Comparison of ENCODE assay signal across 9 cellular contexts in genomic region chr16:62225675-62226074, GRCh38.
A peak's percentile ranks its signal among the peaks of the same experiment; 100 is the strongest.
DNase-seq lines count a peak whose midpoint lies in the region; ATAC-seq, FAIRE-seq and TF ChIP-seq lines count a peak whose summit lies in the region.
"Had no signal": no experiment of that assay in that cellular context is flagged by ENCODE, and none has a peak within 500 bp of the region (broad histone marks: within the 10 kb centered on the region; RNA-seq: fewer than 3 reads in every experiment).

No MANE protein-coding gene starts in this region.

- H3K27ac Mint-ChIP-seq in activated T-cell treated with anti-CD3 and anti-CD28 coated beads, Interleukin-2, amount 50 U/mL, for 24 hours, result no peak overlapping the region

- peak overlapping the region; percentile 89 for H2AFZ ChIP-seq in keratinocyte (ENCODE audit: control insufficient read depth, low read length)

- H3K4me1 ChIP-seq in keratinocyte (ENCODE audit: control insufficient read depth, extremely low read depth, insufficient read depth, low read length) (peaks cover 6% of the 10 kb centered on the region), subcutaneous abdominal adipose tissue (ENCODE audit: control insufficient read depth in 5 of 5, insufficient read depth in 5 of 5, low read length in 5 of 5) (no peaks in the 10 kb centered on the region)

- peak; percentile 60 for ATAC-seq in HG03095 (IDR thresholded peaks at IDR 0.05; ENCODE audit: unreplicated experiment)

- no peaks in the 10 kb centered on the region for H3K9me1 ChIP-seq in keratinocyte (ENCODE audit: control insufficient read depth, extremely low read depth, insufficient read depth, low read length)

- H3K4me3 Mint-ChIP-seq in activated T-cell treated with anti-CD3 and anti-CD28 coated beads, Interleukin-2, amount 50 U/mL, for 24 hours, result no peak overlapping the region

- H3K4me3 ChIP-seq in keratinocyte (ENCODE audit: control insufficient read depth in 2 of 3, extremely low read depth in 1 of 3, insufficient read depth in 2 of 3, low read depth in 1 of 3, low read length in 3 of 3) (no peak overlapping the region), subcutaneous abdominal adipose tissue (ENCODE audit: low read depth in 1 of 5, low read length in 5 of 5) (peak overlapping the region in 4 of 5 donors; percentile 6 to 26 (median 22))

- no peaks in the 10 kb centered on the region for H3K36me3 Mint-ChIP-seq in activated T-cell treated with anti-CD3 and anti-CD28 coated beads, Interleukin-2, amount 50 U/mL, for 24 hours (ENCODE audit: low read depth)

- no peaks in the 10 kb centered on the region for H3K9me3 ChIP-seq in keratinocyte (ENCODE audit: control insufficient read depth, low read depth, low read length)
- H3K9me3 ChIP-seq in subcutaneous abdominal adipose tissue (ENCODE audit: control insufficient read depth in 5 of 5, low read length in 5 of 5), result no peaks in the 10 kb centered on the region

- H3K27me3 Mint-ChIP-seq in activated T-cell treated with anti-CD3 and anti-CD28 coated beads, Interleukin-2, amount 50 U/mL, for 24 hours, result no peaks in the 10 kb centered on the region

- peak overlapping the region; percentile 4 for H3K27ac ChIP-seq in keratinocyte (ENCODE audit: control insufficient read depth, insufficient read depth, low read length)
- H3K27ac ChIP-seq in subcutaneous abdominal adipose tissue (ENCODE audit: low read depth, low read length), result no peak overlapping the region

- H3K36me3 ChIP-seq in keratinocyte (ENCODE audit: control insufficient read depth in 2 of 2, extremely low read depth in 1 of 2, insufficient read depth in 2 of 2, low read length in 2 of 2), result no peaks in the 10 kb centered on the region
- no peaks in the 10 kb centered on the region for H3K36me3 ChIP-seq in subcutaneous abdominal adipose tissue (ENCODE audit: control insufficient read depth in 5 of 5, insufficient read depth in 5 of 5, low read length in 5 of 5)

- H3K9me3 Mint-ChIP-seq in activated T-cell treated with anti-CD3 and anti-CD28 coated beads, Interleukin-2, amount 50 U/mL, for 24 hours, result peaks cover 6% of the 10 kb centered on the region

- no peaks in the 10 kb centered on the region for H3K4me1 Mint-ChIP-seq in activated T-cell treated with anti-CD3 and anti-CD28 coated beads, Interleukin-2, amount 50 U/mL, for 24 hours (ENCODE audit: low read depth)

- no peaks in the 10 kb centered on the region for H4K20me1 ChIP-seq in keratinocyte (ENCODE audit: control insufficient read depth, extremely low read depth, insufficient read depth, low read length)

- FAIRE-seq in keratinocyte (lab: Jason Lieb, UNC), result peak; percentile 83
- FAIRE-seq: colon had no signal

- H3K4me2 ChIP-seq in keratinocyte (ENCODE audit: control insufficient read depth, extremely low read depth, insufficient read depth, low read depth, low read length), result peak overlapping the region; percentile 62

- H3K27me3 ChIP-seq in keratinocyte (ENCODE audit: control insufficient read depth, extremely low read depth, insufficient read depth, low read length) (no peaks in the 10 kb centered on the region), subcutaneous abdominal adipose tissue (ENCODE audit: control insufficient read depth in 5 of 5, insufficient read depth in 4 of 5, low read length in 5 of 5) (no peaks in the 10 kb centered on the region)

- peak; percentile 68 to 89 (median 80) for TF ChIP-seq CTCF in keratinocyte (optimal IDR thresholded peaks at IDR 0.05 in 1 of 3, IDR thresholded peaks at IDR 0.05 in 1 of 3, conservative IDR thresholded peaks at IDR 0.05 in 1 of 3; ENCODE audit: extremely low read depth in 1 of 3, insufficient read depth in 2 of 3, low read length in 3 of 3)

- no peaks in the 10 kb centered on the region for H3K79me2 ChIP-seq in keratinocyte (ENCODE audit: control insufficient read depth, insufficient read depth, low read length)

- DNase-seq in activated T-cell treated with anti-CD3 and anti-CD28 coated beads, Interleukin-2, amount 50 U/mL, for 48 hours, result peak; percentile 38 to 44
- no peak for DNase-seq in activated T-cell treated with anti-CD3 and anti-CD28 coated beads, Interleukin-2, amount 50 U/mL, for 24 hours
- peak; percentile 11 for DNase-seq in NCI-H524 treated with DMSO at 0.1 percent for 48 hours (lab: John Stamatoyannopoulos, UW)
- DNase-seq in amygdala (lab: John Stamatoyannopoulos, UW), result peak in 44 of 56 donors; percentile 2 to 82 (median 33)
- DNase-seq in keratinocyte (ENCODE audit: low read depth, low spot score), result peak; percentile 71
- no peak for DNase-seq in NCI-H510A treated with DMSO at 0.1 percent for 48 hours (lab: John Stamatoyannopoulos, UW)

- H3K9ac ChIP-seq in keratinocyte (ENCODE audit: control insufficient read depth, extremely low read depth, insufficient read depth, low read length), result no peak overlapping the region
- no peak overlapping the region for H3K9ac ChIP-seq in subcutaneous abdominal adipose tissue (ENCODE audit: low read length in 5 of 5)

- dilution Hi-C loops in keratinocyte (cut with MboI; ENCODE audit: extremely low pct_ligation_motif_present, low sequenced_read_pairs), result no loop called here

Comparison
In these comparisons a context has a peak if more than half of its experiments do, and no peak if none do; other contexts are left out.
1. DNase-seq: peak in activated T-cell treated with anti-CD3 and anti-CD28 coated beads, Interleukin-2, amount 50 U/mL, for 48 hours (2 of 2), NCI-H524 treated with DMSO at 0.1 percent for 48 hours (single experiment), amygdala (44 of 56) and keratinocyte (single experiment); none in activated T-cell treated with anti-CD3 and anti-CD28 coated beads, Interleukin-2, amount 50 U/mL, for 24 hours (single experiment) and NCI-H510A treated with DMSO at 0.1 percent for 48 hours (single experiment).
2. H3K4me3 ChIP-seq: peak in subcutaneous abdominal adipose tissue (4 of 5); none in keratinocyte (0 of 3).